Comparison of ENCODE assay signal across 8 cellular contexts in genomic region chr12:27013606-27014084, GRCh38. TPM values are rescaled to one million over a fixed set of nuclear protein-coding genes. Genes with fewer than 3 reads are reported as not detected.
DNase-seq lines count a peak whose midpoint lies in the region; ATAC-seq and TF ChIP-seq lines count a peak whose summit lies in the region.

No MANE protein-coding gene starts in this region.

- H3K4me3 ChIP-seq in PC-9 (peak overlapping the region; percentile 97), thymus (ENCODE audit: low read length) (peak overlapping the region; percentile 61)

- POLR2A ChIA-PET in PC-9 (lab: Charles Lee; ENCODE audit: unreplicated experiment): interaction anchor here (0.5 to 1.0 kb wide), 4 partner anchors 8 to 889 kb away, joined by 3 to 9 read pairs (median 6); partner anchors contain the start of gene MED21

- no peaks in the 10 kb centered on the region for H3K27me3 ChIP-seq in PC-9 (ENCODE audit: insufficient read depth, low read depth)
- H3K27me3 ChIP-seq in thymus (ENCODE audit: control insufficient read depth, insufficient read depth): no peaks in the 10 kb centered on the region

- intact Hi-C loops in PC-9 (cut with micrococcal nuclease; ENCODE audit: unreplicated experiment): loop anchor here (1.0 to 10.0 kb wide), 11 partner anchors 63 to 899 kb away; partner anchors contain the start of genes FGFR1OP2, ITPR2 and STK38L
- intact Hi-C loops in dendritic cell treated with granulocyte-macrophage colony-stimulating factor and Interleukin-4, amounts not matched to agents 40 ng/mL and 50 ng/mL, for 4 days (cut with micrococcal nuclease): loop anchor here (1.0 to 2.0 kb wide), 4 partner anchors 9 to 231 kb away; partner anchors contain the start of genes FGFR1OP2, MED21 and STK38L

- no peaks in the 10 kb centered on the region for H3K9me2 ChIP-seq in PC-9 (ENCODE audit: insufficient read depth)

- no peak overlapping the region; the same call in 1 of the 2 replicates for H3K27ac ChIP-seq in PC-9
- H3K27ac ChIP-seq in thymus (ENCODE audit: low read depth): peak overlapping the region; percentile 89

- H3K4me3 Mint-ChIP-seq in dendritic cell treated with granulocyte-macrophage colony-stimulating factor and Interleukin-4, amounts not matched to agents 40 ng/mL and 50 ng/mL, for 4 days: peak overlapping the region; percentile 93
- H3K4me3 Mint-ChIP-seq in memory B cell: peak overlapping the region; percentile 90

- peaks cover 35% of the 10 kb centered on the region for H3K4me1 ChIP-seq in PC-9 (replicated peaks; ENCODE audit: insufficient read depth)
- H3K4me1 ChIP-seq in thymus (ENCODE audit: control insufficient read depth, insufficient read depth, low read length): peaks cover 26% of the 10 kb centered on the region

- H4K20me1 ChIP-seq in PC-9 (ENCODE audit: insufficient read depth): no peaks in the 10 kb centered on the region

- TF ChIP-seq CTCF in PC-9 (conservative IDR thresholded peaks at IDR 0.05): no peak

- H3K9me3 ChIP-seq in PC-9 (ENCODE audit: insufficient read depth, low read depth) (no peaks in the 10 kb centered on the region), thymus (ENCODE audit: control insufficient read depth) (no peaks in the 10 kb centered on the region)

- H3F3A ChIP-seq in PC-9 (ENCODE audit: insufficient read depth, low read depth): peaks cover 14% of the 10 kb centered on the region

- no peaks in the 10 kb centered on the region for H3K36me3 ChIP-seq in PC-9 (ENCODE audit: low read depth)
- no peaks in the 10 kb centered on the region for H3K36me3 ChIP-seq in thymus (ENCODE audit: control insufficient read depth, insufficient read depth)

- CTCF ChIA-PET in PC-9 (lab: Charles Lee): interaction anchor here (0.6 to 1.1 kb wide), 6 partner anchors 9 to 323 kb away, joined by 3 to 4 read pairs (median 4); partner anchors contain the start of genes ITPR2 and MED21

- peaks cover 16% of the 10 kb centered on the region for H3K36me3 Mint-ChIP-seq in dendritic cell treated with granulocyte-macrophage colony-stimulating factor and Interleukin-4, amounts not matched to agents 40 ng/mL and 50 ng/mL, for 4 days (ENCODE audit: low read depth)
- peaks cover 2% of the 10 kb centered on the region for H3K36me3 Mint-ChIP-seq in memory B cell

- H3K79me2 ChIP-seq in PC-9 (ENCODE audit: low read depth): peaks cover 10% of the 10 kb centered on the region

- H3K4me2 ChIP-seq in PC-9: peak overlapping the region; percentile 95

- peak; percentile 51 for DNase-seq in AG20443 (ENCODE audit: low spot score)
- DNase-seq in PC-9: no peak
- no peak for DNase-seq in memory B cell (ENCODE audit: low spot score in 2 of 2)
- DNase-seq in EL: no peak

- peak; percentile 27 for ATAC-seq in GM18502 (IDR thresholded peaks at IDR 0.05; ENCODE audit: poor library complexity, unreplicated experiment)
- ATAC-seq in HG02938 (IDR thresholded peaks at IDR 0.05; ENCODE audit: unreplicated experiment): peak; percentile 28
- ATAC-seq in memory B cell (ENCODE audit: low read depth): no peak

- peaks cover 43% of the 10 kb centered on the region for H3K4me1 Mint-ChIP-seq in dendritic cell treated with granulocyte-macrophage colony-stimulating factor and Interleukin-4, amounts not matched to agents 40 ng/mL and 50 ng/mL, for 4 days (ENCODE audit: low read depth)
- peaks cover 29% of the 10 kb centered on the region for H3K4me1 Mint-ChIP-seq in memory B cell

- no peaks in the 10 kb centered on the region for H3K9me3 Mint-ChIP-seq in dendritic cell treated with granulocyte-macrophage colony-stimulating factor and Interleukin-4, amounts not matched to agents 40 ng/mL and 50 ng/mL, for 4 days
- H3K9me3 Mint-ChIP-seq in memory B cell: no peaks in the 10 kb centered on the region

- peak overlapping the region; percentile 93 for H3K27ac Mint-ChIP-seq in dendritic cell treated with granulocyte-macrophage colony-stimulating factor and Interleukin-4, amounts not matched to agents 40 ng/mL and 50 ng/mL, for 4 days
- H3K27ac Mint-ChIP-seq in memory B cell: peak overlapping the region; percentile 98

- H2AFZ ChIP-seq in PC-9: peak overlapping the region; percentile 99

- WGBS in thymus: under 1% methylated on average over 13 of the region's 13 CpGs

- no peaks in the 10 kb centered on the region for H3K27me3 Mint-ChIP-seq in dendritic cell treated with granulocyte-macrophage colony-stimulating factor and Interleukin-4, amounts not matched to agents 40 ng/mL and 50 ng/mL, for 4 days
- no peaks in the 10 kb centered on the region for H3K27me3 Mint-ChIP-seq in memory B cell

- BruUV-seq in PC-9 (replicated peaks; lab: Mats Ljungman, UMichigan): TSS peak; percentile 26

RNA-seq across cellular contexts. Expression of gene TM7SF3, which starts 0.5 kb away (rescaled TPM):
- total RNA-seq in PC-9 (2021): 57.0 and 67.7 TPM in 2 replicates
- 38.0 TPM for polyA plus RNA-seq in thymus

RNA-seq across cellular contexts. Expression of gene MED21, which starts 8.7 kb away (rescaled TPM):
- 44.1 and 83.6 TPM in 2 replicates for total RNA-seq in PC-9 (2021)
- 37.7 TPM for polyA plus RNA-seq in thymus
